ENCODE assay signal across 21 cellular contexts in genomic region chr10:114852197-114852596, GRCh38.
"Had no signal": no experiment of that assay in that cellular context is flagged by ENCODE, and none has a peak within 500 bp of the region (broad histone marks: within the 10 kb centered on the region; RNA-seq: fewer than 3 reads in every experiment).

No MANE protein-coding gene starts in this region.

- H3K27me3 Mint-ChIP-seq: activated CD8-positive, alpha-beta memory T cell treated with anti-CD3 and anti-CD28 coated beads, Interleukin-2, amount 10 ng/mL, durations not matched to agents 7 days and 5 days; activated naive CD8-positive, alpha-beta T cell treated with anti-CD3 and anti-CD28 coated beads, Interleukin-2, amount 10 ng/mL, durations not matched to agents 7 days and 5 days; T-helper 17 cell had no signal

- H3K9me3 Mint-ChIP-seq: activated naive CD8-positive, alpha-beta T cell treated with anti-CD3 and anti-CD28 coated beads, Interleukin-2, amount 10 ng/mL, durations not matched to agents 7 days and 5 days; activated T-cell treated with anti-CD3 and anti-CD28 coated beads, Interleukin-2, amount 50 U/mL, for 4 hours; activated T-helper 2 cell treated with anti-CD3 and anti-CD28 coated beads, Interferon-gamma antibody, Interleukin-2, Interleukin-4, amounts not matched to agents 10 μg/mL and 5 μg/mL and 100 μg/mL, durations not matched to agents 14 hours and 24 hours and 36 hours had no signal

- H3K4me3 Mint-ChIP-seq: activated CD8-positive, alpha-beta memory T cell treated with anti-CD3 and anti-CD28 coated beads, Interleukin-2, amount 10 ng/mL, durations not matched to agents 7 days and 5 days; activated naive CD8-positive, alpha-beta T cell treated with anti-CD3 and anti-CD28 coated beads, Interleukin-2, amount 10 ng/mL, durations not matched to agents 7 days and 5 days; activated T-cell treated with anti-CD3 and anti-CD28 coated beads, Interleukin-2, amount 50 U/mL, for 4 hours; T-helper 17 cell had no signal

- ATAC-seq: activated CD4-positive, CD25-positive, alpha-beta regulatory T cell treated with anti-CD3 and anti-CD28 coated beads, Interleukin-2, amount 50 U/mL, for 24 hours; activated CD8-positive, alpha-beta memory T cell treated with anti-CD3 and anti-CD28 coated beads, Interleukin-2, amount 10 ng/mL, durations not matched to agents 7 days and 5 days; activated T-cell treated with anti-CD3 and anti-CD28 coated beads, Interleukin-2, amount 50 U/mL, for 4 hours; T-helper 17 cell had no signal

- DNase-seq: activated CD4-positive, alpha-beta T cell treated with anti-CD3 and anti-CD28 coated beads for 4 hours; activated CD8-positive, alpha-beta memory T cell treated with anti-CD3 and anti-CD28 coated beads, Interleukin-2, amount 10 ng/mL, durations not matched to agents 7 days and 5 days; activated gamma-delta T cell treated with Interleukin-2 at 50 U/mL for 16 hours; activated naive CD4-positive, alpha-beta T cell treated with anti-CD3 and anti-CD28 coated beads, Interleukin-2, amount 50 U/mL, for 16 hours; activated naive CD8-positive, alpha-beta T cell treated with anti-CD3 and anti-CD28 coated beads, Interleukin-2, amount 10 ng/mL, durations not matched to agents 7 days and 5 days; activated T-cell treated with anti-CD3 and anti-CD28 coated beads, Interleukin-2, amount 50 U/mL, for 4 hours; adrenal gland; anterior cingulate cortex; caudate nucleus; NCI-H1092; NCI-H1417 treated with DMSO at 0.1 percent for 48 hours; NCI-H1694; NCI-H2029; NCI-H345; NCI-H510A; NCI-H526 treated with DMSO at 0.1 percent for 48 hours; NCI-H82; SIG-M5; T-helper 17 cell had no signal

- H3K27ac Mint-ChIP-seq: activated CD8-positive, alpha-beta memory T cell treated with anti-CD3 and anti-CD28 coated beads, Interleukin-2, amount 10 ng/mL, durations not matched to agents 7 days and 5 days; activated naive CD8-positive, alpha-beta T cell treated with anti-CD3 and anti-CD28 coated beads, Interleukin-2, amount 10 ng/mL, durations not matched to agents 7 days and 5 days; activated T-helper 2 cell treated with anti-CD3 and anti-CD28 coated beads, Interferon-gamma antibody, Interleukin-2, Interleukin-4, amounts not matched to agents 10 μg/mL and 5 μg/mL and 100 μg/mL, durations not matched to agents 14 hours and 24 hours and 36 hours; T-helper 17 cell had no signal
